In genomic region chr1:232950919-232951579, GRCh38 we compare ENCODE assay signal across 8 cellular contexts. TPM values are rescaled to one million over a fixed set of nuclear protein-coding genes. Genes with fewer than 3 reads are reported as not detected.
DNase-seq lines count a peak whose midpoint lies in the region; ATAC-seq and TF ChIP-seq lines count a peak whose summit lies in the region.

No MANE protein-coding gene starts in this region.

- no peaks in the 10 kb centered on the region for H3K9me3 ChIP-seq in left ventricle myocardium inferior (replicated peaks)

- peak overlapping the region; percentile 96 for H3K4me3 Mint-ChIP-seq in activated naive CD4-positive, alpha-beta T cell treated with anti-CD3 and anti-CD28 coated beads, Interleukin-2, amount 50 U/mL, for 24 hours

- intact Hi-C loops in left ventricle myocardium inferior (cut with micrococcal nuclease) = no loop called here
- intact Hi-C loops in posterior vena cava (cut with DNase I) = loop anchor here in 1 of 2 donors (10.0 kb wide), 1 partner anchor 1446 kb away; no protein-coding TSS in a partner anchor

- DNase-seq in activated T-cell treated with anti-CD3 and anti-CD28 coated beads for 1 hour (ENCODE audit: low read depth) (peak; percentile 6), NCI-H69 (lab: John Stamatoyannopoulos, UW) (peak; percentile 71), left ventricle myocardium inferior (no peak), retinal pigment epithelial cell (ENCODE audit: low read depth) (no peak), posterior vena cava (ENCODE audit: low spot score) (no peak)
- DNase-seq in activated T-cell treated with anti-CD3 and anti-CD28 coated beads, Interleukin-2, amount 50 U/mL, for 1 hour = no peak

- H3K9me3 Mint-ChIP-seq in activated naive CD4-positive, alpha-beta T cell treated with anti-CD3 and anti-CD28 coated beads, Interleukin-2, amount 50 U/mL, for 24 hours = no peaks in the 10 kb centered on the region

- H3K36me3 Mint-ChIP-seq in activated naive CD4-positive, alpha-beta T cell treated with anti-CD3 and anti-CD28 coated beads, Interleukin-2, amount 50 U/mL, for 24 hours = no peaks in the 10 kb centered on the region

- no peaks in the 10 kb centered on the region for H3K27me3 ChIP-seq in left ventricle myocardium inferior (ENCODE audit: low read depth)

- peak; percentile 9 for ATAC-seq in HG02759 (IDR thresholded peaks at IDR 0.05; ENCODE audit: unreplicated experiment)

- TF ChIP-seq CTCF in left ventricle myocardium inferior (IDR thresholded peaks at IDR 0.05; ENCODE audit: borderline replicate concordance) = no peak
- TF ChIP-seq CTCF in retinal pigment epithelial cell (conservative IDR thresholded peaks at IDR 0.05; ENCODE audit: low read depth, low read length) = no peak

- H3K27ac Mint-ChIP-seq in activated naive CD4-positive, alpha-beta T cell treated with anti-CD3 and anti-CD28 coated beads, Interleukin-2, amount 50 U/mL, for 24 hours = peak overlapping the region; percentile 96

- peaks cover 39% of the 10 kb centered on the region for H3K4me1 ChIP-seq in left ventricle myocardium inferior

- H3K4me3 ChIP-seq in left ventricle myocardium inferior (peak overlapping the region; percentile 92), retinal pigment epithelial cell (ENCODE audit: low read length) (peak overlapping the region; percentile 72)

- no peaks in the 10 kb centered on the region for H3K27me3 Mint-ChIP-seq in activated naive CD4-positive, alpha-beta T cell treated with anti-CD3 and anti-CD28 coated beads, Interleukin-2, amount 50 U/mL, for 24 hours

- H3K27ac ChIP-seq in left ventricle myocardium inferior (replicated peaks) = peak overlapping the region; percentile 93

- peaks cover 7% of the 10 kb centered on the region for H3K36me3 ChIP-seq in left ventricle myocardium inferior

- H3K4me1 Mint-ChIP-seq in activated naive CD4-positive, alpha-beta T cell treated with anti-CD3 and anti-CD28 coated beads, Interleukin-2, amount 50 U/mL, for 24 hours = peaks cover 49% of the 10 kb centered on the region

RNA-seq across cellular contexts. Expression of gene NTPCR, which starts 0.6 kb away (rescaled TPM):
- total RNA-seq in left ventricle myocardium inferior (47.6 TPM), posterior vena cava (10 to 100 TPM; 27.5 to 37.3 TPM)

Comparison
In these comparisons a context has a peak if more than half of its experiments do, and no peak if none do; other contexts are left out.
1. DNase-seq: peak in activated T-cell treated with anti-CD3 and anti-CD28 coated beads for 1 hour (single experiment) and NCI-H69 (single experiment); none in activated T-cell treated with anti-CD3 and anti-CD28 coated beads, Interleukin-2, amount 50 U/mL, for 1 hour (single experiment), left ventricle myocardium inferior (single experiment), retinal pigment epithelial cell (single experiment) and posterior vena cava (single experiment).